14 cellular contexts compared by ENCODE assay signal in genomic region chr9:131840220-131840619, GRCh38.
DNase-seq lines count a peak whose midpoint lies in the region; ATAC-seq and TF ChIP-seq lines count a peak whose summit lies in the region.
"Had no signal": no experiment of that assay in that cellular context is flagged by ENCODE, and none has a peak within 500 bp of the region (broad histone marks: within the 10 kb centered on the region; RNA-seq: fewer than 3 reads in every experiment).

No MANE protein-coding gene starts in this region.

- peak; percentile 32 for DNase-seq in activated naive CD4-positive, alpha-beta T cell treated with anti-CD3 and anti-CD28 coated beads, Interleukin-2, amount 10 ng/mL, durations not matched to agents 7 days and 5 days
- DNase-seq in activated naive CD4-positive, alpha-beta T cell treated with anti-CD3 and anti-CD28 coated beads, Interleukin-2, amount 50 U/mL, for 16 hours: no peak
- no peak for DNase-seq in activated CD8-positive, alpha-beta T cell treated with anti-CD3 and anti-CD28 coated beads, Interleukin-2, amount 10 ng/mL, durations not matched to agents 7 days and 5 days
- DNase-seq in trophoblast cell (no peak), DMS79 treated with DMSO at 0.1 percent for 48 hours (lab: John Stamatoyannopoulos, UW) (no peak), COR-L47 (lab: John Stamatoyannopoulos, UW) (no peak), GF-D8 (lab: John Stamatoyannopoulos, UW) (no peak)
- DNase-seq: ACHN, aorta, NCI-H1417, NCI-H526, nephron progenitor cell, uterus had no signal

- H3K9ac ChIP-seq in trophoblast cell (ENCODE audit: low read length): no peak overlapping the region

- H3K27me3 Mint-ChIP-seq in activated naive CD4-positive, alpha-beta T cell treated with anti-CD3 and anti-CD28 coated beads, Interleukin-2, amount 10 ng/mL, durations not matched to agents 7 days and 5 days: peaks cover 43% of the 10 kb centered on the region
- H3K27me3 Mint-ChIP-seq in activated CD8-positive, alpha-beta T cell treated with anti-CD3 and anti-CD28 coated beads, Interleukin-2, amount 10 ng/mL, durations not matched to agents 7 days and 5 days (ENCODE audit: low read depth): no peaks in the 10 kb centered on the region

- CTCF ChIA-PET in activated naive CD4-positive, alpha-beta T cell treated with anti-CD3 and anti-CD28 coated beads, Interleukin-2, amount 10 ng/mL, durations not matched to agents 7 days and 5 days (lab: Charles Lee): no interaction called here
- CTCF ChIA-PET in HEK293 (lab: Yijun Ruan, JAX): interaction anchor here (1.0 to 1.3 kb wide), 3 partner anchors 77 to 396 kb away, joined by 4 to 5 read pairs (median 4); no protein-coding TSS in a partner anchor
- CTCF ChIA-PET in activated CD8-positive, alpha-beta T cell treated with anti-CD3 and anti-CD28 coated beads, Interleukin-2, amount 10 ng/mL, durations not matched to agents 7 days and 5 days (lab: Charles Lee): no interaction called here

- H3K4me3 Mint-ChIP-seq in activated naive CD4-positive, alpha-beta T cell treated with anti-CD3 and anti-CD28 coated beads, Interleukin-2, amount 10 ng/mL, durations not matched to agents 7 days and 5 days: no peak overlapping the region
- no peak overlapping the region for H3K4me3 Mint-ChIP-seq in activated CD8-positive, alpha-beta T cell treated with anti-CD3 and anti-CD28 coated beads, Interleukin-2, amount 10 ng/mL, durations not matched to agents 7 days and 5 days
- H3K4me3 Mint-ChIP-seq: nephron progenitor cell had no signal

- no peaks in the 10 kb centered on the region for H3K27me3 ChIP-seq in trophoblast cell (ENCODE audit: insufficient read depth, low read length)
- H3K27me3 ChIP-seq: uterus had no signal

- H3K18ac ChIP-seq in trophoblast cell (ENCODE audit: low read length): no peak overlapping the region

- H3K4me2 ChIP-seq in trophoblast cell (ENCODE audit: low read length): no peak overlapping the region

- no peak overlapping the region for H4K12ac ChIP-seq in trophoblast cell (ENCODE audit: low read depth, low read length)

- H3K4me3 ChIP-seq in HEK293 (ENCODE audit: low read depth, low read length): no peak overlapping the region
- H3K4me3 ChIP-seq in trophoblast cell (ENCODE audit: low read depth, low read length): peak overlapping the region; percentile 16
- H3K4me3 ChIP-seq: uterus had no signal

- no peak overlapping the region for H2BK120ac ChIP-seq in trophoblast cell (ENCODE audit: insufficient read depth, low read length, poor library complexity)

- H3K36me3 Mint-ChIP-seq in activated naive CD4-positive, alpha-beta T cell treated with anti-CD3 and anti-CD28 coated beads, Interleukin-2, amount 10 ng/mL, durations not matched to agents 7 days and 5 days: no peaks in the 10 kb centered on the region
- no peaks in the 10 kb centered on the region for H3K36me3 Mint-ChIP-seq in activated CD8-positive, alpha-beta T cell treated with anti-CD3 and anti-CD28 coated beads, Interleukin-2, amount 10 ng/mL, durations not matched to agents 7 days and 5 days (ENCODE audit: low read depth)

- H3K9me3 Mint-ChIP-seq in activated naive CD4-positive, alpha-beta T cell treated with anti-CD3 and anti-CD28 coated beads, Interleukin-2, amount 10 ng/mL, durations not matched to agents 7 days and 5 days: no peaks in the 10 kb centered on the region
- H3K9me3 Mint-ChIP-seq in activated CD8-positive, alpha-beta T cell treated with anti-CD3 and anti-CD28 coated beads, Interleukin-2, amount 10 ng/mL, durations not matched to agents 7 days and 5 days (ENCODE audit: insufficient read depth): no peaks in the 10 kb centered on the region
- H3K9me3 Mint-ChIP-seq: nephron progenitor cell had no signal

- H3K14ac ChIP-seq in trophoblast cell (ENCODE audit: low read length): no peak overlapping the region

- no peak overlapping the region for H3K23ac ChIP-seq in trophoblast cell (ENCODE audit: low read length)

- H2BK12ac ChIP-seq in trophoblast cell (ENCODE audit: low read length): no peak overlapping the region

- ATAC-seq in activated CD8-positive, alpha-beta T cell treated with anti-CD3 and anti-CD28 coated beads, Interleukin-2, amount 10 ng/mL, durations not matched to agents 7 days and 5 days: no peak

- no peaks in the 10 kb centered on the region for H3K9me3 ChIP-seq in HEK293 (ENCODE audit: control insufficient read depth, insufficient read depth, low read depth, low read length)
- no peaks in the 10 kb centered on the region for H3K9me3 ChIP-seq in trophoblast cell (ENCODE audit: insufficient read depth, low read depth, low read length)
- H3K9me3 ChIP-seq: uterus had no signal

- peaks cover 24% of the 10 kb centered on the region for H3K4me1 Mint-ChIP-seq in activated naive CD4-positive, alpha-beta T cell treated with anti-CD3 and anti-CD28 coated beads, Interleukin-2, amount 10 ng/mL, durations not matched to agents 7 days and 5 days
- H3K4me1 Mint-ChIP-seq in activated CD8-positive, alpha-beta T cell treated with anti-CD3 and anti-CD28 coated beads, Interleukin-2, amount 10 ng/mL, durations not matched to agents 7 days and 5 days (ENCODE audit: low read depth): peaks cover 12% of the 10 kb centered on the region

- H2AFZ ChIP-seq in trophoblast cell (ENCODE audit: insufficient read depth, low read length, poor library complexity): no peak overlapping the region

- H3K36me3 ChIP-seq in HEK293 (ENCODE audit: control insufficient read depth in 2 of 2, insufficient read depth in 1 of 2, low read length in 2 of 2): no peaks in the 10 kb centered on the region
- no peaks in the 10 kb centered on the region for H3K36me3 ChIP-seq in trophoblast cell (ENCODE audit: control insufficient read depth in 1 of 2, insufficient read depth in 2 of 2, low read length in 2 of 2)
- H3K36me3 ChIP-seq: uterus had no signal

- no peak overlapping the region for H4K8ac ChIP-seq in trophoblast cell (ENCODE audit: low read depth, low read length)

- H3K27ac ChIP-seq in HEK293 (ENCODE audit: extremely low read depth, low read depth, low read length): no peak overlapping the region
- H3K27ac ChIP-seq in trophoblast cell (ENCODE audit: low read depth, low read length): no peak overlapping the region
- H3K27ac ChIP-seq: uterus had no signal

- no peaks in the 10 kb centered on the region for H3K79me1 ChIP-seq in trophoblast cell (ENCODE audit: low read length)

- H3K4me1 ChIP-seq in HEK293 (ENCODE audit: control insufficient read depth, insufficient read depth, low read length) (no peaks in the 10 kb centered on the region; the same call in 1 of the 2 replicates), trophoblast cell (ENCODE audit: control insufficient read depth in 1 of 2, insufficient read depth in 2 of 2, low read length in 2 of 2) (no peaks in the 10 kb centered on the region)
- H3K4me1 ChIP-seq: uterus had no signal

- H2AK5ac ChIP-seq in trophoblast cell (ENCODE audit: low read length): no peak overlapping the region

- H3K4ac ChIP-seq in trophoblast cell (ENCODE audit: low read depth, low read length): no peak overlapping the region

- TF ChIP-seq CTCF in HEK293 (tag by site-specific recombination; IDR thresholded peaks at IDR 0.05): no peak

- no peak overlapping the region for H4K91ac ChIP-seq in trophoblast cell (ENCODE audit: low read depth, low read length)

- H3K79me2 ChIP-seq in trophoblast cell (ENCODE audit: control insufficient read depth, insufficient read depth, low read length, poor library complexity): no peaks in the 10 kb centered on the region

- no peak overlapping the region for H2BK5ac ChIP-seq in trophoblast cell (ENCODE audit: low read depth, low read length, poor library complexity)

- no CpG with 5 or more reads among the region's 8 CpGs for WGBS in trophoblast cell (ENCODE audit: extremely low coverage, insufficient coverage, insufficient read length)

- POLR2A ChIA-PET in HEK293 (lab: Yijun Ruan, JAX): interaction anchor here (1.2 kb wide), 1 partner anchor 45 kb away, joined by 3 read pairs; no protein-coding TSS in a partner anchor
- POLR2A ChIA-PET in activated CD8-positive, alpha-beta T cell treated with anti-CD3 and anti-CD28 coated beads, Interleukin-2, amount 10 ng/mL, durations not matched to agents 7 days and 5 days (lab: Charles Lee): no interaction called here

- peak overlapping the region; percentile 97 for H3K27ac Mint-ChIP-seq in activated naive CD4-positive, alpha-beta T cell treated with anti-CD3 and anti-CD28 coated beads, Interleukin-2, amount 10 ng/mL, durations not matched to agents 7 days and 5 days
- peak overlapping the region; percentile 79 for H3K27ac Mint-ChIP-seq in activated CD8-positive, alpha-beta T cell treated with anti-CD3 and anti-CD28 coated beads, Interleukin-2, amount 10 ng/mL, durations not matched to agents 7 days and 5 days
- H3K27ac Mint-ChIP-seq: nephron progenitor cell had no signal

TF ChIP-seq in HEK293, 187 proteins besides CTCF, POLR2A, EP300 and RAD21:
- no peak for TF ChIP-seq ZNF48 (tag by site-specific recombination; IDR thresholded peaks at IDR 0.05)
- TF ChIP-seq ZNF341 (tag by site-specific recombination; IDR thresholded peaks at IDR 0.05; ENCODE audit: low read depth): peak; percentile 64
TF ChIP-seq in HEK293: peak in this region for 1.
